ENCODE assay signal across 1 cellular context in the genomic region with DNA sequence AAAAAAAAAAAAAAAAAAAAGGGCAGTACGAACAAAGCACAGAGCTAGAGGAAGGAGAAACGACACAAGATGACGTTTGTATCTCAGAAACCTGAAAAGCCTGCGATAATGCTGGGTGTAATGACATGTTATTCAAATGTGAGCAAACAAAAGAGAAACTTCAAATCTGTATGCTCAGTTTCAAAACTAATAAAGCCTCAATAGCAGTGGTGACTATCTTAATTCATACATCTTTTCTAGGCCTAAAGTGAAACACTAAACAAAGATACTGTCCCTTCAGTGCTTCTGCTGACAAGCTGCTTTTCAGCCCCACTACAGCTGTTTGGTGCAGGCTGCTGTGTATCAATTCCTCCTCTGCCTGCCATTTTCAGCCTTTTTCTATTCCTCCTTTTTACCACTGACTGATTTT.
TF ChIP-seq lines count a peak whose summit lies in the region.

No MANE protein-coding gene starts in this region.

TF ChIP-seq in SK-N-SH, 30 proteins besides CTCF, POLR2A, EP300 and RAD21 (continued from another document):
- TF ChIP-seq, protein P1, sequence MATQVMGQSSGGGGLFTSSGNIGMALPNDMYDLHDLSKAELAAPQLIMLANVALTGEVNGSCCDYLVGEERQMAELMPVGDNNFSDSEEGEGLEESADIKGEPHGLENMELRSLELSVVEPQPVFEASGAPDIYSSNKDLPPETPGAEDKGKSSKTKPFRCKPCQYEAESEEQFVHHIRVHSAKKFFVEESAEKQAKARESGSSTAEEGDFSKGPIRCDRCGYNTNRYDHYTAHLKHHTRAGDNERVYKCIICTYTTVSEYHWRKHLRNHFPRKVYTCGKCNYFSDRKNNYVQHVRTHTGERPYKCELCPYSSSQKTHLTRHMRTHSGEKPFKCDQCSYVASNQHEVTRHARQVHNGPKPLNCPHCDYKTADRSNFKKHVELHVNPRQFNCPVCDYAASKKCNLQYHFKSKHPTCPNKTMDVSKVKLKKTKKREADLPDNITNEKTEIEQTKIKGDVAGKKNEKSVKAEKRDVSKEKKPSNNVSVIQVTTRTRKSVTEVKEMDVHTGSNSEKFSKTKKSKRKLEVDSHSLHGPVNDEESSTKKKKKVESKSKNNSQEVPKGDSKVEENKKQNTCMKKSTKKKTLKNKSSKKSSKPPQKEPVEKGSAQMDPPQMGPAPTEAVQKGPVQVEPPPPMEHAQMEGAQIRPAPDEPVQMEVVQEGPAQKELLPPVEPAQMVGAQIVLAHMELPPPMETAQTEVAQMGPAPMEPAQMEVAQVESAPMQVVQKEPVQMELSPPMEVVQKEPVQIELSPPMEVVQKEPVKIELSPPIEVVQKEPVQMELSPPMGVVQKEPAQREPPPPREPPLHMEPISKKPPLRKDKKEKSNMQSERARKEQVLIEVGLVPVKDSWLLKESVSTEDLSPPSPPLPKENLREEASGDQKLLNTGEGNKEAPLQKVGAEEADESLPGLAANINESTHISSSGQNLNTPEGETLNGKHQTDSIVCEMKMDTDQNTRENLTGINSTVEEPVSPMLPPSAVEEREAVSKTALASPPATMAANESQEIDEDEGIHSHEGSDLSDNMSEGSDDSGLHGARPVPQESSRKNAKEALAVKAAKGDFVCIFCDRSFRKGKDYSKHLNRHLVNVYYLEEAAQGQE (IDR thresholded peaks at IDR 0.05; ENCODE audit: low read depth, low read length), result no peak
- TF ChIP-seq NRF1 (IDR thresholded peaks at IDR 0.05; ENCODE audit: low read depth, low read length) (no peak), GABPA (IDR thresholded peaks at IDR 0.05; ENCODE audit: low read depth) (no peak), ELF1 (IDR thresholded peaks at IDR 0.05) (no peak), FOSL2 (IDR thresholded peaks at IDR 0.05; ENCODE audit: borderline replicate concordance, low read depth) (no peak), FOXJ3 (CRISPR knock-in tag; IDR thresholded peaks at IDR 0.05) (no peak), RXRA (IDR thresholded peaks at IDR 0.05; ENCODE audit: borderline replicate concordance, low read depth) (no peak)
- TF ChIP-seq, protein P2, sequence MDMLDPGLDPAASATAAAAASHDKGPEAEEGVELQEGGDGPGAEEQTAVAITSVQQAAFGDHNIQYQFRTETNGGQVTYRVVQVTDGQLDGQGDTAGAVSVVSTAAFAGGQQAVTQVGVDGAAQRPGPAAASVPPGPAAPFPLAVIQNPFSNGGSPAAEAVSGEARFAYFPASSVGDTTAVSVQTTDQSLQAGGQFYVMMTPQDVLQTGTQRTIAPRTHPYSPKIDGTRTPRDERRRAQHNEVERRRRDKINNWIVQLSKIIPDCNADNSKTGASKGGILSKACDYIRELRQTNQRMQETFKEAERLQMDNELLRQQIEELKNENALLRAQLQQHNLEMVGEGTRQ (IDR thresholded peaks at IDR 0.05; ENCODE audit: borderline replicate concordance, low read depth, low read length), result no peak
